ENCODE assay signal across 8 cellular contexts in the genomic region with DNA sequence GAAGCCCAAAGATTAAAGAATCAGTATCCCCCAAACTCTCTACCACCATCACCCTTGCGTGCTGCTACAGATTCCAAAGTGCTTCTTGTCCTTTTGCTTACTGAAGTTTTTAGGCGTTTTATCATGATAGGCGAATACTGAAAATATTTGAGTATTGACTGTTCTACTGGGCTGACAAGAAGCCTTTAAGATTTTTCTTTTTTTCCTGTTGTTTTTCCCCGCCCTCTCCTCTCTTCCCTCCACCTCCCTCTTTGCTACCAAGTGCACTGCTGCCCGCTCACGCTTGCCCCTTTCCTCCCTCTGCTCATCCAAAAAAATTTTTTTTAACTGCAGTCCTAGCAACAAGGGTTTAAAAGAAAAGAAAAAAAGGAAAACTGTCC. TPM values are rescaled to one million over a fixed set of nuclear protein-coding genes. Genes with fewer than 3 reads are reported as not detected.
A peak's percentile ranks its signal among the peaks of the same experiment; 100 is the strongest.
DNase-seq lines count a peak whose midpoint lies in the region; ATAC-seq, FAIRE-seq and TF ChIP-seq lines count a peak whose summit lies in the region.

No MANE protein-coding gene starts in this region.

- peak overlapping the region; percentile 95 to 99 (median 99) for H3K27ac Mint-ChIP-seq in CD4-positive, CD25-positive, alpha-beta regulatory T cell

- peak overlapping the region; percentile 82 for H3K27ac ChIP-seq in CD4-positive, CD25-positive, alpha-beta regulatory T cell (ENCODE audit: insufficient read depth, low read length, poor library complexity, severe bottlenecking)
- H3K27ac ChIP-seq in muscle layer of colon (ENCODE audit: low read depth, low read length): peak overlapping the region; percentile 35

- H3K4me1 Mint-ChIP-seq in CD4-positive, CD25-positive, alpha-beta regulatory T cell: peaks cover 39 to 71% (median 53%) of the 10 kb centered on the region in 4 donors

- H3K36me3 ChIP-seq in CD4-positive, CD25-positive, alpha-beta regulatory T cell (ENCODE audit: control insufficient read depth, insufficient read depth, low read length): peaks cover 18% of the 10 kb centered on the region
- H3K36me3 ChIP-seq in muscle layer of colon (ENCODE audit: insufficient read depth, low read length): peaks cover 5% of the 10 kb centered on the region

- DNase-seq in CD4-positive, CD25-positive, alpha-beta regulatory T cell: no peak
- peak; percentile 2 for DNase-seq in LoVo (ENCODE audit: low spot score)
- peak; percentile 23 for DNase-seq in choroid plexus epithelial cell (ENCODE audit: low read depth)
- no peak for DNase-seq in HuH-7 (ENCODE audit: low spot score)
- DNase-seq in GM19238 (ENCODE audit: insufficient read length, low spot score): no peak
- no peak for DNase-seq in HTR-8/SVneo (ENCODE audit: insufficient read length, low spot score)
- no peak for DNase-seq in NCI-H345 (lab: John Stamatoyannopoulos, UW)

- H3K9me3 ChIP-seq in CD4-positive, CD25-positive, alpha-beta regulatory T cell (ENCODE audit: control insufficient read depth in 2 of 2, low read length in 2 of 2): no peaks in the 10 kb centered on the region
- no peaks in the 10 kb centered on the region for H3K9me3 ChIP-seq in muscle layer of colon (ENCODE audit: low read length)

- peaks cover 37% of the 10 kb centered on the region for H3K4me1 ChIP-seq in CD4-positive, CD25-positive, alpha-beta regulatory T cell (ENCODE audit: control insufficient read depth, insufficient read depth, low read length, poor library complexity, severe bottlenecking)
- peaks cover 21% of the 10 kb centered on the region for H3K4me1 ChIP-seq in muscle layer of colon (ENCODE audit: insufficient read depth, low read length)

- FAIRE-seq in HTR-8/SVneo (lab: Jason Lieb, UNC): no peak

- H3K27me3 Mint-ChIP-seq in CD4-positive, CD25-positive, alpha-beta regulatory T cell: no peaks in the 10 kb centered on the region

- no peaks in the 10 kb centered on the region for H3K27me3 ChIP-seq in CD4-positive, CD25-positive, alpha-beta regulatory T cell (ENCODE audit: control insufficient read depth, insufficient read depth, low read length)
- no peaks in the 10 kb centered on the region for H3K27me3 ChIP-seq in muscle layer of colon (ENCODE audit: control insufficient read depth in 1 of 2, insufficient read depth in 2 of 2, low read length in 2 of 2)

- peak overlapping the region; percentile 96 to 100 (median 97) for H3K4me3 Mint-ChIP-seq in CD4-positive, CD25-positive, alpha-beta regulatory T cell

- no peaks in the 10 kb centered on the region for H3K9me3 Mint-ChIP-seq in CD4-positive, CD25-positive, alpha-beta regulatory T cell

- peak overlapping the region; percentile 93 for H3K4me3 ChIP-seq in CD4-positive, CD25-positive, alpha-beta regulatory T cell (ENCODE audit: low read depth, low read length)
- H3K4me3 ChIP-seq in choroid plexus epithelial cell (ENCODE audit: low read depth, low read length) (peak overlapping the region; percentile 96), muscle layer of colon (ENCODE audit: low read depth in 1 of 2, low read length in 2 of 2) (peak overlapping the region; percentile 67 to 97)

- peak overlapping the region; percentile 88 for H3K9ac ChIP-seq in muscle layer of colon (ENCODE audit: low read length)

- H3K36me3 Mint-ChIP-seq in CD4-positive, CD25-positive, alpha-beta regulatory T cell: peaks cover 12% of the 10 kb centered on the region

- no peak for TF ChIP-seq CTCF in choroid plexus epithelial cell (conservative IDR thresholded peaks at IDR 0.05; ENCODE audit: low read depth, low read length)

- no peak for ATAC-seq in CD4-positive, CD25-positive, alpha-beta regulatory T cell (ENCODE audit: low read depth in 2 of 2)

RNA-seq across cellular contexts. Expression of a gene that starts 0.7 kb away (rescaled TPM):
- total RNA-seq in CD4-positive, CD25-positive, alpha-beta regulatory T cell: 73.2 TPM
- 100 to 1,000 TPM; 166 to 266 (median 195) TPM for polyA plus RNA-seq in CD4-positive, CD25-positive, alpha-beta regulatory T cell

RNA-seq across cellular contexts. Expression of a gene that starts 0.8 kb away (rescaled TPM):
- total RNA-seq in CD4-positive, CD25-positive, alpha-beta regulatory T cell: 33.4 TPM
- 10 to 100 TPM in 1 of 4 donors, 1 to 10 TPM in 3; 5.4 to 11.3 (median 7.4) TPM for polyA plus RNA-seq in CD4-positive, CD25-positive, alpha-beta regulatory T cell

RNA-seq across cellular contexts. Expression of a gene that starts 39.0 kb away (rescaled TPM):
- total RNA-seq in CD4-positive, CD25-positive, alpha-beta regulatory T cell: 10.8 TPM
- 1 to 10 TPM; 1.4 to 2.2 (median 1.9) TPM for polyA plus RNA-seq in CD4-positive, CD25-positive, alpha-beta regulatory T cell

Comparison
In these comparisons a context has a peak if more than half of its experiments do, and no peak if none do; other contexts are left out.
1. DNase-seq: peak in LoVo (single experiment) and choroid plexus epithelial cell (single experiment); none in CD4-positive, CD25-positive, alpha-beta regulatory T cell (0 of 3), HuH-7 (single experiment), GM19238 (single experiment), HTR-8/SVneo (single experiment) and NCI-H345 (single experiment).
2. Peak in every context shown above with its lines, with median percentiles within 50 percentile points of each other: H3K4me3 ChIP-seq.